In the genomic region with DNA sequence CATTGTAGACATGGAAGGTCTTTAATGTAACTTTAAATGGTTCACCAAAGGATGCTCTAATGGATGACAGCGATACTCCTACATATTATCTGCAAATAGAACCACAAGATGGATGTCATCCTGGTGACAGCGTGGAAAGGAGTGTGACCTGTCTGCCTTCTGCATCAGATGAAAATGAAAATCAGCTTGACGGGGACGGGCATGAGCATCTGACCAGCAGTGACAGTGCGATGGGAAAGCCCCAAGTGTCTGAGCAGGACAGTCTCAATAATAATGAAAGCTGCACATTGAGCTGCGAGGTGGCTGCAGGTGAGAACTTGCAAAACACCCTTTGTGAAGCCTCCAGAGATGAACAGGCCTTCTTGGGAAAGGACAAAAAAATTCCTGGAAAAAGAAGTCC, we compare ENCODE assay signal across 11 cellular contexts. TPM values are rescaled to one million over a fixed set of nuclear protein-coding genes. Genes with fewer than 3 reads are reported as not detected.
A peak's percentile ranks its signal among the peaks of the same experiment; 100 is the strongest.
DNase-seq lines count a peak whose midpoint lies in the region; ATAC-seq and TF ChIP-seq lines count a peak whose summit lies in the region.
"Had no signal": no experiment of that assay in that cellular context is flagged by ENCODE, and none has a peak within 500 bp of the region (broad histone marks: within the 10 kb centered on the region; RNA-seq: fewer than 3 reads in every experiment).

No MANE protein-coding gene starts in this region.

- no peak for TF ChIP-seq CTCF in transverse colon (IDR thresholded peaks at IDR 0.05)

- peak overlapping the region; percentile 65 to 85 (median 82) for H3K27ac ChIP-seq in transverse colon
- H3K27ac ChIP-seq: BLaER1 treated with 17β-estradiol and CSF1 and Interleukin-3, amounts not matched to agents 10 nM and 100 nM; HL-60; WERI-Rb-1 had no signal

- 66 to 100% methylated on average over 5 to 6 of the region's 6 CpGs for WGBS in transverse colon (ENCODE audit: low coverage in 1 of 2), 2 donors

- H3K4me1 ChIP-seq in transverse colon: peaks cover 12 to 86% (median 40%) of the 10 kb centered on the region in 4 donors

- no peak overlapping the region for H3K4me3 ChIP-seq in transverse colon
- H3K4me3 ChIP-seq: BLaER1 treated with 17β-estradiol and CSF1 and Interleukin-3, amounts not matched to agents 10 nM and 100 nM had no signal

- H3K27me3 ChIP-seq in transverse colon: no peaks in the 10 kb centered on the region
- H3K27me3 ChIP-seq: BLaER1 treated with 17β-estradiol and CSF1 and Interleukin-3, amounts not matched to agents 10 nM and 100 nM had no signal

- H3K9me3 ChIP-seq in transverse colon: peaks cover 0 to 5% of the 10 kb centered on the region in 2 donors

- H3K36me3 ChIP-seq in transverse colon: peaks cover 0 to 9% (median 0%) of the 10 kb centered on the region in 4 donors

- in situ Hi-C loops in transverse colon (cut with MboI; ENCODE audit: low pct_ligation_motif_present in 1 of 4, low pct_unique_long_range_greater_than_20kb in 1 of 4, low sequenced_read_pairs in 3 of 4): no loop called here

- TF ChIP-seq EP300 in transverse colon (IDR thresholded peaks at IDR 0.05; ENCODE audit: low read depth): no peak

- DNase-seq in stimulated activated CD4-positive, alpha-beta T cell treated with anti-CD3 and anti-CD28 coated beads, Interleukin-4, amount 100 ng/mL, for 24 hours: peak; percentile 8
- DNase-seq in stimulated activated CD4-positive, alpha-beta T cell treated with anti-CD3 and anti-CD28 coated beads, Interleukin-1b, Interleukin-23, amount 100 ng/mL, for 48 hours: no peak
- DNase-seq in transverse colon: no peak
- DNase-seq in NK-92 (lab: John Stamatoyannopoulos, UW; ENCODE audit: unreplicated experiment): no peak
- no peak for DNase-seq in NCI-H1048 (lab: John Stamatoyannopoulos, UW)
- DNase-seq in mesenteric fat pad (ENCODE audit: low spot score): no peak
- DNase-seq: WERI-Rb-1 had no signal

- ATAC-seq in GM21723 (IDR thresholded peaks at IDR 0.05; ENCODE audit: unreplicated experiment): peak; percentile 97
- peak; percentile 98 for ATAC-seq in HG03432 (IDR thresholded peaks at IDR 0.05; ENCODE audit: unreplicated experiment)

- intact Hi-C loops in transverse colon (cut with DNase I; ENCODE audit: low total_unique reads): no loop called here

- TF ChIP-seq POLR2A in transverse colon (IDR thresholded peaks at IDR 0.05): no peak

RNA-seq across cellular contexts. Expression of gene CNST, which starts 25.2 kb away (rescaled TPM):
- total RNA-seq in transverse colon (10 to 100 TPM; 44.0 to 83.0 (median 53.5) TPM), mesenteric fat pad (27.5 TPM)

RNA-seq across cellular contexts. Expression of gene TFB2M, which starts 25.4 kb away (rescaled TPM):
- total RNA-seq in transverse colon: 10 to 100 TPM in 1 of 4 donors, 1 to 10 TPM in 2, under 1 TPM in 1; 0.40 to 12.7 (median 5.5) TPM
- 12.7 TPM for total RNA-seq in mesenteric fat pad
